ENCODE assay signal across 28 cellular contexts in the genomic region with DNA sequence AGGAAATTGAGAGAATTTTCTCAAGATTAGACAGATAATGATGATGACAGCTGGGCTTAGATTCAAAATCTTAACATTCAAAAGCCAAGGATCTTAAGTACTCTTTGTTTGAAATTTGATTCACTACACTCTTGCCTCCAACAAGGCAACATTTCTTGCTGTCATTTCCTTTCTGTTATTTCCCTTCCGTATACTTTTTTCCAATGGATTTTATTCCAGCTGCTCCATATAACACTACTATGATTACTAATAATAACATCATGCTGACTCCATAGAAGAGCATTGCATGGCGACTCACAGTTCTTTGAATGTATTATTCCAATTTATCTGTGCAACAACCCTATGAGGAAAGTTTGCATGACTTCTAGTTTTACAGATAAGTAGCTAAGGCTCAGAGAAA. TPM values are rescaled to one million over a fixed set of nuclear protein-coding genes. Genes with fewer than 3 reads are reported as not detected.
DNase-seq lines count a peak whose midpoint lies in the region; ATAC-seq and TF ChIP-seq lines count a peak whose summit lies in the region.
"Had no signal": no experiment of that assay in that cellular context is flagged by ENCODE, and none has a peak within 500 bp of the region (broad histone marks: within the 10 kb centered on the region; RNA-seq: fewer than 3 reads in every experiment).

No MANE protein-coding gene starts in this region.

- TF ChIP-seq CTCF in fibroblast of lung (conservative IDR thresholded peaks at IDR 0.05 in 1 of 2, IDR thresholded peaks at IDR 0.05 in 1 of 2; ENCODE audit: low read depth in 1 of 2, low read length in 2 of 2) (no peak), osteoblast (IDR thresholded peaks at IDR 0.05; ENCODE audit: extremely low read depth, low read depth, low read length) (no peak), Caco-2 (IDR thresholded peaks at IDR 0.05; ENCODE audit: insufficient read depth in 1 of 2, low read depth in 1 of 2, low read length in 1 of 2, severe bottlenecking in 1 of 2, unreplicated experiment in 1 of 2) (no peak)

- no peak overlapping the region for H3K4me3 Mint-ChIP-seq in Caco-2 (ENCODE audit: unreplicated experiment)
- H3K4me3 Mint-ChIP-seq: dendritic cell treated with granulocyte-macrophage colony-stimulating factor and Interleukin-4, amounts not matched to agents 40 ng/mL and 50 ng/mL, for 4 days; endodermal cell; neural progenitor cell; stimulated activated memory B cell treated with anti-CD40 and anti-IgM and Interleukin-4, amounts not matched to agents 10 μg/mL and 1 μg/mL and 100 μg/mL, for 72 hours had no signal

- intact Hi-C loops in Caco-2 (cut with micrococcal nuclease; ENCODE audit: unreplicated experiment) = no loop called here

- no peaks in the 10 kb centered on the region for H3K27me3 ChIP-seq in adipocyte (replicated peaks; ENCODE audit: control insufficient read depth, insufficient read depth, low read length)
- H3K27me3 ChIP-seq in fibroblast of lung (ENCODE audit: control insufficient read depth, insufficient read depth, low read length) = no peaks in the 10 kb centered on the region
- no peaks in the 10 kb centered on the region for H3K27me3 ChIP-seq in osteoblast (ENCODE audit: insufficient read depth, low read length)
- no peaks in the 10 kb centered on the region for H3K27me3 ChIP-seq in Caco-2 (replicated peaks; ENCODE audit: control insufficient read depth, insufficient read depth, low read length)
- H3K27me3 ChIP-seq: neural progenitor cell, right lobe of liver, upper lobe of right lung had no signal

- no peak for ATAC-seq in GM19397 (IDR thresholded peaks at IDR 0.05; ENCODE audit: unreplicated experiment)
- ATAC-seq: GM12878; right lobe of liver; stimulated activated memory B cell treated with anti-CD40 and anti-IgM and Interleukin-4, amounts not matched to agents 10 μg/mL and 1 μg/mL and 100 μg/mL, for 72 hours; upper lobe of right lung had no signal

- H3K9me3 ChIP-seq in adipocyte (ENCODE audit: control insufficient read depth, low read length) = peaks cover 8% of the 10 kb centered on the region
- no peaks in the 10 kb centered on the region for H3K9me3 ChIP-seq in fibroblast of lung (ENCODE audit: control insufficient read depth, insufficient read depth, low read depth, low read length)
- no peaks in the 10 kb centered on the region for H3K9me3 ChIP-seq in osteoblast (ENCODE audit: low read depth, low read length)
- no peaks in the 10 kb centered on the region for H3K9me3 ChIP-seq in Caco-2
- H3K9me3 ChIP-seq: right lobe of liver, upper lobe of right lung had no signal

- H4K20me1 ChIP-seq in fibroblast of lung (ENCODE audit: control insufficient read depth, extremely low read depth, insufficient read depth, low read length) (no peaks in the 10 kb centered on the region), osteoblast (ENCODE audit: insufficient read depth, low read length) (no peaks in the 10 kb centered on the region)

- H3K9ac ChIP-seq in adipocyte (ENCODE audit: low read length) (no peak overlapping the region), fibroblast of lung (ENCODE audit: insufficient read depth, low read length) (no peak overlapping the region)
- H3K9ac ChIP-seq: neural progenitor cell had no signal

- CTCF ChIA-PET in Caco-2 (lab: Charles Lee) = no interaction called here

- peak; percentile 2 for DNase-seq in EL
- peak; percentile 18 for DNase-seq in adipocyte (ENCODE audit: low read depth)
- peak; percentile 7 to 44 for DNase-seq in fibroblast of lung (ENCODE audit: low read depth in 2 of 2)
- DNase-seq in osteoblast (ENCODE audit: insufficient read length, low spot score, missing footprints) = no peak
- no peak for DNase-seq in HuH-7 (ENCODE audit: low spot score)
- no peak for DNase-seq in activated CD8-positive, alpha-beta memory T cell treated with anti-CD3 and anti-CD28 coated beads, Interleukin-2, amount 50 U/mL, for 48 hours
- DNase-seq in Caco-2 = no peak
- DNase-seq: activated CD4-positive, alpha-beta T cell treated with anti-CD3 and anti-CD28 coated beads, Interleukin-2, amount 50 U/mL, for 4 hours; activated naive CD4-positive, alpha-beta T cell treated with anti-CD3 and anti-CD28 coated beads, Interleukin-2, amount 50 U/mL, for 16 hours; amygdala; C1 segment of cervical spinal cord; caudate nucleus; DND-41; endodermal cell; NCI-H1092; NCI-H187; NCI-H526 treated with DMSO at 0.1 percent for 48 hours; right lobe of liver; SHP77; stimulated activated CD4-positive, alpha-beta T cell treated with anti-CD3 and anti-CD28 coated beads, Interleukin-4, amount 100 ng/mL, for 4 hours; T-helper 9 cell; upper lobe of right lung had no signal

- no peaks in the 10 kb centered on the region for H3K9me3 Mint-ChIP-seq in Caco-2 (ENCODE audit: unreplicated experiment)

- H3K4me1 ChIP-seq in adipocyte (ENCODE audit: control insufficient read depth, insufficient read depth, low read length) (peaks cover 1% of the 10 kb centered on the region), fibroblast of lung (ENCODE audit: control insufficient read depth, extremely low read depth, insufficient read depth, low read length) (no peaks in the 10 kb centered on the region), osteoblast (ENCODE audit: insufficient read depth, low read length) (peaks cover 8% of the 10 kb centered on the region), Caco-2 (no peaks in the 10 kb centered on the region)
- H3K4me1 ChIP-seq: neural progenitor cell, right lobe of liver, upper lobe of right lung had no signal

- H3K36me3 Mint-ChIP-seq in Caco-2 (ENCODE audit: insufficient read depth, unreplicated experiment) = no peaks in the 10 kb centered on the region

- H2AFZ ChIP-seq in fibroblast of lung (ENCODE audit: low read length) (no peak overlapping the region), osteoblast (ENCODE audit: low read length) (peak overlapping the region; percentile 36)
- H2AFZ ChIP-seq: neural progenitor cell had no signal

- no peak overlapping the region for H3K4me3 ChIP-seq in adipocyte (ENCODE audit: low read length)
- no peak overlapping the region for H3K4me3 ChIP-seq in fibroblast of lung (replicated peaks in 1 of 4; ENCODE audit: control extremely low read depth in 1 of 4, insufficient read depth in 1 of 4, low read depth in 3 of 4, low read length in 4 of 4)
- H3K4me3 ChIP-seq in osteoblast (ENCODE audit: insufficient read depth, low read length) = no peak overlapping the region
- H3K4me3 ChIP-seq in Caco-2 (ENCODE audit: low read depth, low read length) = no peak overlapping the region
- H3K4me3 ChIP-seq: GM12878, lung, neural progenitor cell, right lobe of liver, upper lobe of right lung had no signal

- H3K79me2 ChIP-seq in fibroblast of lung (ENCODE audit: control insufficient read depth, insufficient read depth, low read length) (no peaks in the 10 kb centered on the region), osteoblast (ENCODE audit: insufficient read depth, low read length) (no peaks in the 10 kb centered on the region)

- no peaks in the 10 kb centered on the region for H3K4me1 Mint-ChIP-seq in Caco-2 (ENCODE audit: low read depth, unreplicated experiment)
- H3K4me1 Mint-ChIP-seq: endodermal cell; stimulated activated memory B cell treated with anti-CD40 and anti-IgM and Interleukin-4, amounts not matched to agents 10 μg/mL and 1 μg/mL and 100 μg/mL, for 72 hours had no signal

- no peak overlapping the region for H3K4me2 ChIP-seq in fibroblast of lung (ENCODE audit: extremely low read depth, insufficient read depth, low read length)
- H3K4me2 ChIP-seq in osteoblast (ENCODE audit: insufficient read depth, low read length) = no peak overlapping the region
- H3K4me2 ChIP-seq: neural progenitor cell had no signal

- no peaks in the 10 kb centered on the region for H3K27me3 Mint-ChIP-seq in Caco-2 (ENCODE audit: insufficient read depth, unreplicated experiment)
- H3K27me3 Mint-ChIP-seq: dendritic cell treated with granulocyte-macrophage colony-stimulating factor and Interleukin-4, amounts not matched to agents 40 ng/mL and 50 ng/mL, for 4 days; stimulated activated memory B cell treated with anti-CD40 and anti-IgM and Interleukin-4, amounts not matched to agents 10 μg/mL and 1 μg/mL and 100 μg/mL, for 72 hours had no signal

- POLR2A ChIA-PET in Caco-2 (lab: Charles Lee) = no interaction called here

- no peaks in the 10 kb centered on the region for H3K36me3 ChIP-seq in adipocyte (ENCODE audit: control insufficient read depth, insufficient read depth, low read length, severe bottlenecking)
- H3K36me3 ChIP-seq in fibroblast of lung (ENCODE audit: control insufficient read depth, insufficient read depth, low read length) = no peaks in the 10 kb centered on the region
- no peaks in the 10 kb centered on the region for H3K36me3 ChIP-seq in osteoblast (ENCODE audit: insufficient read depth, low read length)
- H3K36me3 ChIP-seq in Caco-2 (ENCODE audit: control insufficient read depth, insufficient read depth, low read length) = no peaks in the 10 kb centered on the region
- H3K36me3 ChIP-seq: neural progenitor cell, right lobe of liver, upper lobe of right lung had no signal

- H3K27ac ChIP-seq in fibroblast of lung (ENCODE audit: insufficient read depth, low read length) (no peak overlapping the region), osteoblast (ENCODE audit: low read depth, low read length) (peak overlapping the region; percentile 60)
- H3K27ac ChIP-seq: neural progenitor cell, right lobe of liver, upper lobe of right lung had no signal

- BruUV-seq in Caco-2 (replicated peaks; lab: Mats Ljungman, UMichigan) = no TSS peak

- no peak overlapping the region for H3K27ac Mint-ChIP-seq in Caco-2 (ENCODE audit: unreplicated experiment)
- H3K27ac Mint-ChIP-seq: dendritic cell treated with granulocyte-macrophage colony-stimulating factor and Interleukin-4, amounts not matched to agents 40 ng/mL and 50 ng/mL, for 4 days; endodermal cell; neural progenitor cell; stimulated activated memory B cell treated with anti-CD40 and anti-IgM and Interleukin-4, amounts not matched to agents 10 μg/mL and 1 μg/mL and 100 μg/mL, for 72 hours had no signal

RNA-seq across cellular contexts. Expression of a gene that starts 33.9 kb away (rescaled TPM):
- total RNA-seq in fibroblast of lung = 35.3 and 68.6 TPM in 2 replicates
- polyA plus RNA-seq in fibroblast of lung = 9.7 and 33.7 TPM in 2 replicates
- 8.2 and 31.1 TPM in 2 replicates for polyA plus RNA-seq in fibroblast of lung (2012)
- polyA minus RNA-seq in fibroblast of lung (ENCODE audit: low replicate concordance) = 24.8 TPM in 1 of 2 replicates, not detected in the other
- total RNA-seq in osteoblast = 8.8 and 9.4 TPM in 2 replicates
- total RNA-seq in Caco-2 (2022) = 0.60 and 1.1 TPM in 2 replicates

RNA-seq across cellular contexts. Expression of a gene that starts 49.1 kb away (rescaled TPM):
- 98.1 and 107 TPM in 2 replicates for total RNA-seq in fibroblast of lung
- polyA plus RNA-seq in fibroblast of lung = 59.5 and 107 TPM in 2 replicates
- polyA plus RNA-seq in fibroblast of lung (2012) = 38.8 and 52.6 TPM in 2 replicates
- 8.9 and 20.5 TPM in 2 replicates for polyA minus RNA-seq in fibroblast of lung (ENCODE audit: low replicate concordance)
- total RNA-seq in osteoblast = 81.6 and 94.5 TPM in 2 replicates
- 14.8 and 17.9 TPM in 2 replicates for total RNA-seq in Caco-2 (2022)

Comparison
In these comparisons a context has a peak if more than half of its experiments do, and no peak if none do; other contexts are left out.
1. DNase-seq: peak in EL (single experiment), adipocyte (single experiment) and fibroblast of lung (2 of 2); none in osteoblast (single experiment), HuH-7 (single experiment), activated CD8-positive, alpha-beta memory T cell treated with anti-CD3 and anti-CD28 coated beads, Interleukin-2, amount 50 U/mL, for 48 hours (single experiment) and Caco-2 (0 of 2).